In genomic region chr10:58322072-58322834, GRCh38 we compare ENCODE assay signal across 8 cellular contexts. TPM values are rescaled to one million over a fixed set of nuclear protein-coding genes. Genes with fewer than 3 reads are reported as not detected.
DNase-seq lines count a peak whose midpoint lies in the region; ATAC-seq and TF ChIP-seq lines count a peak whose summit lies in the region.

No MANE protein-coding gene starts in this region.

- peak; percentile 10 for DNase-seq in OCI-LY7 (ENCODE audit: low spot score)
- DNase-seq in right lobe of liver, result peak in 1 of 3 donors; percentile 28
- DNase-seq in NCI-H82 treated with DMSO at 0.1 percent for 48 hours (lab: John Stamatoyannopoulos, UW; ENCODE audit: unreplicated experiment), result no peak
- DNase-seq in caudate nucleus (lab: John Stamatoyannopoulos, UW), result no peak
- no peak for DNase-seq in prostate gland (ENCODE audit: low spot score)
- DNase-seq in erythroblast (lab: John Stamatoyannopoulos, UW), result no peak

- H3K36me3 ChIP-seq in OCI-LY7 (ENCODE audit: insufficient read depth, low read length), result no peaks in the 10 kb centered on the region
- H3K36me3 ChIP-seq in right lobe of liver, result no peaks in the 10 kb centered on the region
- no peaks in the 10 kb centered on the region for H3K36me3 ChIP-seq in prostate gland

- H2AFZ ChIP-seq in OCI-LY7 (ENCODE audit: low read length), result peak overlapping the region; percentile 48

- no peaks in the 10 kb centered on the region for H3K79me2 ChIP-seq in OCI-LY7 (ENCODE audit: insufficient read depth, low read depth, low read length)

- no peak overlapping the region for H3K4me3 ChIP-seq in OCI-LY7 (ENCODE audit: low read depth, low read length, poor library complexity, severe bottlenecking)
- H3K4me3 ChIP-seq in right lobe of liver, result no peak overlapping the region
- H3K4me3 ChIP-seq in prostate gland, result no peak overlapping the region

- peak; percentile 86 for ATAC-seq in GM18520 (IDR thresholded peaks at IDR 0.05; ENCODE audit: unreplicated experiment)
- ATAC-seq in HG02840 (IDR thresholded peaks at IDR 0.05; ENCODE audit: low FRiP score, unreplicated experiment), result peak; percentile 70
- ATAC-seq in right lobe of liver, result peak; percentile 56 to 92 (median 80)

- H3K4me2 ChIP-seq in OCI-LY7 (ENCODE audit: low read length), result 0 out of 2 replicates have a peak overlapping the region, but pooled peaks have one; percentile 25

- no peak for TF ChIP-seq POLR2A in right lobe of liver (IDR thresholded peaks at IDR 0.05)
- TF ChIP-seq POLR2A in prostate gland (IDR thresholded peaks at IDR 0.05), result no peak
- no peak for TF ChIP-seq POLR2A in erythroblast (IDR thresholded peaks at IDR 0.05; ENCODE audit: low read length)

- H3K9me2 ChIP-seq in OCI-LY7 (ENCODE audit: insufficient read depth, low read length), result no peaks in the 10 kb centered on the region

- intact Hi-C loops in OCI-LY7 (cut with micrococcal nuclease; ENCODE audit: unreplicated experiment), result no loop called here
- intact Hi-C loops in right lobe of liver (cut with DNase I), result no loop called here
- intact Hi-C loops in prostate gland (cut with DNase I), result no loop called here

- CTCF ChIA-PET in OCI-LY7 (lab: Charles Lee; ENCODE audit: unreplicated experiment), result no interaction called here

- H3K4me1 ChIP-seq in OCI-LY7 (ENCODE audit: insufficient read depth, low read length, poor library complexity, severe bottlenecking), result peaks cover 7% of the 10 kb centered on the region
- H3K4me1 ChIP-seq in right lobe of liver, result no peaks in the 10 kb centered on the region
- no peaks in the 10 kb centered on the region for H3K4me1 ChIP-seq in prostate gland (replicated peaks)

- H3K27me3 ChIP-seq in right lobe of liver (no peaks in the 10 kb centered on the region), prostate gland (replicated peaks; ENCODE audit: insufficient read depth) (no peaks in the 10 kb centered on the region)

- POLR2A ChIA-PET in OCI-LY7 (lab: Charles Lee), result no interaction called here

- no TSS peak for BruUV-seq in OCI-LY7 (replicated peaks; lab: Mats Ljungman, UMichigan)

- no peaks in the 10 kb centered on the region for H4K20me1 ChIP-seq in OCI-LY7 (ENCODE audit: insufficient read depth, low read length)

- H3K27ac ChIP-seq in OCI-LY7 (ENCODE audit: low read depth, low read length, poor library complexity, severe bottlenecking), result no peak overlapping the region
- no peak overlapping the region for H3K27ac ChIP-seq in right lobe of liver
- H3K27ac ChIP-seq in caudate nucleus (ENCODE audit: low read depth, low read length), result no peak overlapping the region
- H3K27ac ChIP-seq in prostate gland, result no peak overlapping the region

- 3% methylated on average over 3 of the region's 3 CpGs for WGBS in right lobe of liver (ENCODE audit: insufficient coverage, low coverage, low lambda C conversion rate, missing lambda C conversion rate)
- 56% methylated on average over 3 of the region's 3 CpGs for WGBS in prostate gland

- TF ChIP-seq CTCF in OCI-LY7 (conservative IDR thresholded peaks at IDR 0.05; ENCODE audit: low read length) (no peak), right lobe of liver (IDR thresholded peaks at IDR 0.05) (no peak), prostate gland (IDR thresholded peaks at IDR 0.05) (no peak)

- H3K9me3 ChIP-seq in OCI-LY7 (ENCODE audit: low read length), result no peaks in the 10 kb centered on the region
- no peaks in the 10 kb centered on the region for H3K9me3 ChIP-seq in right lobe of liver
- no peaks in the 10 kb centered on the region for H3K9me3 ChIP-seq in prostate gland

RNA-seq across cellular contexts. Expression of gene UBE2D1, which starts 12.6 kb away (rescaled TPM):
- total RNA-seq in OCI-LY7 (2014; rRNA removed; shearing (Covaris generic)), result 4.8 and 6.8 TPM in 2 replicates
- total RNA-seq in OCI-LY7 (2022) (10.0 and 10.5 TPM in 2 replicates), right lobe of liver (10 to 100 TPM in 1 of 6 experiments, 1 to 10 TPM in 5; 3.1 to 11.9 (median 6.6) TPM), prostate gland (10 to 100 TPM in 1 of 2 donors, 1 to 10 TPM in 1; 9.8 to 11.4 TPM)

RNA-seq across cellular contexts. Expression of gene CISD1, which starts 53.3 kb away (rescaled TPM):
- 22.4 and 24.1 TPM in 2 replicates for total RNA-seq in OCI-LY7 (2014; rRNA removed; shearing (Covaris generic))
- 44.5 and 45.2 TPM in 2 replicates for total RNA-seq in OCI-LY7 (2022)
- 10 to 100 TPM; 25.2 to 40.9 (median 26.4) TPM for total RNA-seq in right lobe of liver
- total RNA-seq in prostate gland, result 10 to 100 TPM; 10.3 to 16.9 TPM

RNA-seq across cellular contexts. Expression of gene IPMK, which starts 54.6 kb away (rescaled TPM):
- total RNA-seq in OCI-LY7 (2014; rRNA removed; shearing (Covaris generic)), result 4.5 and 5.6 TPM in 2 replicates
- total RNA-seq in OCI-LY7 (2022), result 9.5 and 10.0 TPM in 2 replicates
- total RNA-seq in right lobe of liver, result 1 to 10 TPM; 2.8 to 8.1 (median 4.7) TPM
- 1 to 10 TPM; 2.6 to 5.5 TPM for total RNA-seq in prostate gland
